20 cellular contexts compared by ENCODE assay signal in genomic region chr13:103273825-103274224, GRCh38.
"Had no signal": no experiment of that assay in that cellular context is flagged by ENCODE, and none has a peak within 500 bp of the region (broad histone marks: within the 10 kb centered on the region; RNA-seq: fewer than 3 reads in every experiment).

No MANE protein-coding gene starts in this region.

- H3K27ac ChIP-seq: body of pancreas, hepatocyte, left lung, neutrophil, ovary, prostate gland, tibial artery had no signal

- H3K4me1 ChIP-seq: body of pancreas, left lung, prostate gland, tibial artery had no signal

- H3K27me3 ChIP-seq: body of pancreas, hepatocyte, left lung, neutrophil, ovary, tibial artery had no signal

- DNase-seq: activated CD4-positive, alpha-beta T cell treated with anti-CD3 and anti-CD28 coated beads for 36 hours; activated CD4-positive, alpha-beta T cell treated with anti-CD3 and anti-CD28 coated beads, Interleukin-2, amount 50 U/mL, for 48 hours; activated naive CD4-positive, alpha-beta T cell treated with anti-CD3 and anti-CD28 coated beads for 36 hours; activated naive CD8-positive, alpha-beta T cell treated with anti-CD3 and anti-CD28 coated beads, Interleukin-2, amount 10 ng/mL, durations not matched to agents 7 days and 5 days; activated T-cell treated with anti-CD3 and anti-CD28 coated beads, Interleukin-2, amount 50 U/mL, for 48 hours; body of pancreas; foreskin melanocyte; glutamatergic neuron; immature natural killer cell; left lung; ovary; stimulated activated CD4-positive, alpha-beta T cell treated with anti-CD3 and anti-CD28 coated beads, Interleukin-12 subunit alpha, Interleukin-12 subunit beta, amount 100 ng/mL, for 4 hours; stimulated activated naive CD8-positive, alpha-beta T cell treated with anti-CD3 and anti-CD28 coated beads, Interleukin-15, amount 100 ng/mL, for 72 hours; T1000; tibial artery had no signal

- ATAC-seq: activated CD4-positive, alpha-beta T cell treated with anti-CD3 and anti-CD28 coated beads for 36 hours; body of pancreas; left lung; stimulated activated naive CD8-positive, alpha-beta T cell treated with anti-CD3 and anti-CD28 coated beads, Interleukin-15, amount 100 ng/mL, for 72 hours; WTC11 had no signal

- H3K36me3 ChIP-seq: left lung, neutrophil, ovary, prostate gland, tibial artery had no signal

- H3K4me3 ChIP-seq: body of pancreas, hepatocyte, left lung, lung, ovary, prostate gland, tibial artery had no signal

- H3K9me3 ChIP-seq: body of pancreas, left lung, neutrophil, ovary, prostate gland, tibial artery had no signal
